In genomic region chr7:47511698-47512370, GRCh38 we compare ENCODE assay signal across 23 cellular contexts.
DNase-seq lines count a peak whose midpoint lies in the region; ATAC-seq and TF ChIP-seq lines count a peak whose summit lies in the region.
"Had no signal": no experiment of that assay in that cellular context is flagged by ENCODE, and none has a peak within 500 bp of the region (broad histone marks: within the 10 kb centered on the region; RNA-seq: fewer than 3 reads in every experiment).

No MANE protein-coding gene starts in this region.

- H2BK12ac ChIP-seq in neuronal stem cell (ENCODE audit: low read length), result peak overlapping the region; percentile 53

- H3K4ac ChIP-seq in neuronal stem cell (ENCODE audit: low read length), result no peak overlapping the region

- 88% methylated on average over 16 of the region's 16 CpGs for WGBS in hepatocyte (ENCODE audit: low lambda C conversion rate, missing lambda C conversion rate)
- no CpG with 5 or more reads among the region's 16 CpGs for WGBS in neuronal stem cell (ENCODE audit: extremely low coverage in 2 of 2, insufficient read length in 2 of 2, insufficient replicate concordance in 1 of 2), 2 donors

- H2BK15ac ChIP-seq in neuronal stem cell (ENCODE audit: low read length), result no peak overlapping the region

- H4K91ac ChIP-seq in neuronal stem cell (ENCODE audit: low read depth, low read length, poor library complexity), result no peak overlapping the region

- H3K14ac ChIP-seq in neuronal stem cell (ENCODE audit: low read length), result no peak overlapping the region

- no peak overlapping the region for H3K9ac ChIP-seq in neuronal stem cell (ENCODE audit: low read depth, low read length, poor library complexity)

- no peak overlapping the region for H4K8ac ChIP-seq in neuronal stem cell (ENCODE audit: low read depth, low read length)

- H2BK5ac ChIP-seq in neuronal stem cell (ENCODE audit: low read length), result peak overlapping the region; percentile 8

- CTCF ChIA-PET in activated CD4-positive, alpha-beta memory T cell treated with anti-CD3 and anti-CD28 coated beads, Interleukin-2, amount 10 ng/mL, durations not matched to agents 7 days and 5 days (lab: Charles Lee), result no interaction called here

- no peaks in the 10 kb centered on the region for H3K9me3 Mint-ChIP-seq in activated CD4-positive, alpha-beta memory T cell treated with anti-CD3 and anti-CD28 coated beads, Interleukin-2, amount 10 ng/mL, durations not matched to agents 7 days and 5 days
- H3K9me3 Mint-ChIP-seq: natural killer cell treated with Interleukin-12 subunit alpha and Interleukin-12 subunit beta and Interleukin-15 and Interleukin-18, amount 100 ng/mL, for 72 hours; T-helper 1 cell treated with Interleukin-12 subunit alpha and Interleukin-12 subunit beta and Interleukin-4 antibody, amounts not matched to agents 30 μg/mL and 1 μg/mL, for 36 hours had no signal

- no peaks in the 10 kb centered on the region for H3K9me3 ChIP-seq in hepatocyte (ENCODE audit: low read depth)
- H3K9me3 ChIP-seq in neuronal stem cell (replicated peaks in 1 of 2; ENCODE audit: control insufficient read depth in 2 of 2, insufficient read depth in 1 of 2, low read depth in 1 of 2, low read length in 2 of 2), result peaks cover 0 to 5% of the 10 kb centered on the region in 2 donors
- H3K9me3 ChIP-seq: colonic mucosa, prostate gland, testis had no signal

- no peaks in the 10 kb centered on the region for H3K36me3 ChIP-seq in hepatocyte (replicated peaks; ENCODE audit: insufficient read depth, low read depth)
- H3K36me3 ChIP-seq in neuronal stem cell (replicated peaks in 1 of 2; ENCODE audit: control insufficient read depth in 2 of 2, insufficient read depth in 2 of 2, low read length in 2 of 2), result peaks cover 0 to 26% of the 10 kb centered on the region in 2 donors
- H3K36me3 ChIP-seq: colonic mucosa, prostate gland had no signal

- H2AFZ ChIP-seq in hepatocyte (no peak overlapping the region), neuronal stem cell (ENCODE audit: low read length) (no peak overlapping the region)

- peaks cover 92% of the 10 kb centered on the region for H3K79me2 ChIP-seq in hepatocyte

- no peaks in the 10 kb centered on the region for H3K9me2 ChIP-seq in hepatocyte (replicated peaks; ENCODE audit: insufficient read depth)

- H3K4me3 Mint-ChIP-seq in activated CD4-positive, alpha-beta memory T cell treated with anti-CD3 and anti-CD28 coated beads, Interleukin-2, amount 10 ng/mL, durations not matched to agents 7 days and 5 days, result no peak overlapping the region
- H3K4me3 Mint-ChIP-seq: B cell; natural killer cell treated with Interleukin-12 subunit alpha and Interleukin-12 subunit beta and Interleukin-15 and Interleukin-18, amount 100 ng/mL, for 72 hours; T-helper 1 cell treated with Interleukin-12 subunit alpha and Interleukin-12 subunit beta and Interleukin-4 antibody, amounts not matched to agents 30 μg/mL and 1 μg/mL, for 36 hours had no signal

- no peaks in the 10 kb centered on the region for H3K36me3 Mint-ChIP-seq in activated CD4-positive, alpha-beta memory T cell treated with anti-CD3 and anti-CD28 coated beads, Interleukin-2, amount 10 ng/mL, durations not matched to agents 7 days and 5 days (ENCODE audit: low read depth)
- H3K36me3 Mint-ChIP-seq: natural killer cell treated with Interleukin-12 subunit alpha and Interleukin-12 subunit beta and Interleukin-15 and Interleukin-18, amount 100 ng/mL, for 72 hours had no signal

- DNase-seq in Right ventricle myocardium inferior (ENCODE audit: missing footprints), result no peak
- no peak for DNase-seq in left cardiac atrium
- DNase-seq in hepatocyte (ENCODE audit: low spot score), result no peak
- DNase-seq in neuronal stem cell (ENCODE audit: low spot score), result no peak
- no peak for DNase-seq in activated CD4-positive, alpha-beta memory T cell treated with anti-CD3 and anti-CD28 coated beads, Interleukin-2, amount 10 ng/mL, durations not matched to agents 7 days and 5 days
- DNase-seq in DMS 273 treated with DMSO at 0.1 percent for 48 hours (lab: John Stamatoyannopoulos, UW), result no peak
- no peak for DNase-seq in NCI-H774 (lab: John Stamatoyannopoulos, UW)
- DNase-seq: activated CD4-positive, alpha-beta T cell treated with anti-CD3 and anti-CD28 coated beads, Interleukin-2, amount 50 U/mL, for 1 hour; activated CD8-positive, alpha-beta memory T cell treated with anti-CD3 and anti-CD28 coated beads, Interleukin-2, amount 50 U/mL, for 4 hours; colonic mucosa; DND-41; NCI-H1694; NCI-H82; stimulated activated CD4-positive, alpha-beta T cell treated with anti-CD3 and anti-CD28 coated beads, Interleukin-4, amount 100 ng/mL, for 1 hour; stimulated activated naive CD4-positive, alpha-beta T cell; testis had no signal

- H3K27me3 Mint-ChIP-seq in activated CD4-positive, alpha-beta memory T cell treated with anti-CD3 and anti-CD28 coated beads, Interleukin-2, amount 10 ng/mL, durations not matched to agents 7 days and 5 days, result no peaks in the 10 kb centered on the region
- H3K27me3 Mint-ChIP-seq: B cell; natural killer cell treated with Interleukin-12 subunit alpha and Interleukin-12 subunit beta and Interleukin-15 and Interleukin-18, amount 100 ng/mL, for 72 hours had no signal

- peaks cover 10% of the 10 kb centered on the region for H4K20me1 ChIP-seq in hepatocyte (ENCODE audit: insufficient read depth, poor library complexity, severe bottlenecking)

- no peak overlapping the region for H2BK120ac ChIP-seq in neuronal stem cell (ENCODE audit: low read depth, low read length)

- H3K27me3 ChIP-seq in hepatocyte (no peaks in the 10 kb centered on the region), neuronal stem cell (ENCODE audit: control insufficient read depth in 3 of 3, insufficient read depth in 3 of 3, low read depth in 1 of 3, low read length in 3 of 3) (no peaks in the 10 kb centered on the region)
- H3K27me3 ChIP-seq: colonic mucosa, testis had no signal

- intact Hi-C loops in Right ventricle myocardium inferior (cut with DNase I) (no loop called here), left cardiac atrium (cut with DNase I) (no loop called here)

- peaks cover 53% of the 10 kb centered on the region for H3K4me1 ChIP-seq in hepatocyte (ENCODE audit: insufficient read depth)
- H3K4me1 ChIP-seq in neuronal stem cell (ENCODE audit: control insufficient read depth in 2 of 2, insufficient read depth in 1 of 2, low read depth in 1 of 2, low read length in 2 of 2), result peaks cover 16 to 24% of the 10 kb centered on the region in 2 donors
- H3K4me1 ChIP-seq: colonic mucosa had no signal

- no peak overlapping the region for H3K23ac ChIP-seq in neuronal stem cell (ENCODE audit: low read depth, low read length, poor library complexity)

- peaks cover 22% of the 10 kb centered on the region for H3K79me1 ChIP-seq in neuronal stem cell (ENCODE audit: low read depth, low read length)

- ATAC-seq in Right ventricle myocardium inferior (peak; percentile 30), left cardiac atrium (no peak), GM18505 (IDR thresholded peaks at IDR 0.05; ENCODE audit: unreplicated experiment) (no peak)
- ATAC-seq: PC-3 had no signal

- TF ChIP-seq POLR2A in GM18505 (IDR thresholded peaks at IDR 0.05; ENCODE audit: borderline replicate concordance, extremely low read depth, insufficient read depth, insufficient read length), result no peak

- H3K18ac ChIP-seq in neuronal stem cell (ENCODE audit: low read length), result peak overlapping the region; percentile 80

- H3K4me1 Mint-ChIP-seq in activated CD4-positive, alpha-beta memory T cell treated with anti-CD3 and anti-CD28 coated beads, Interleukin-2, amount 10 ng/mL, durations not matched to agents 7 days and 5 days, result no peaks in the 10 kb centered on the region
- H3K4me1 Mint-ChIP-seq: B cell had no signal

- no peak overlapping the region for H3K4me2 ChIP-seq in hepatocyte
- H3K4me2 ChIP-seq in neuronal stem cell (ENCODE audit: insufficient read depth, low read length, poor library complexity, severe bottlenecking), result no peak overlapping the region

- H3K27ac ChIP-seq in hepatocyte (peak overlapping the region; percentile 82), neuronal stem cell (replicated peaks; ENCODE audit: low read length) (no peak overlapping the region)
- H3K27ac ChIP-seq: colonic mucosa, prostate gland, testis had no signal

- H2AK5ac ChIP-seq in neuronal stem cell (ENCODE audit: low read depth, low read length), result no peak overlapping the region

- POLR2A ChIA-PET in activated CD4-positive, alpha-beta memory T cell treated with anti-CD3 and anti-CD28 coated beads, Interleukin-2, amount 10 ng/mL, durations not matched to agents 7 days and 5 days (lab: Charles Lee), result no interaction called here

- no peak overlapping the region for H3K4me3 ChIP-seq in hepatocyte
- peak overlapping the region in 1 of 2 donors; percentile 8 for H3K4me3 ChIP-seq in neuronal stem cell (ENCODE audit: low read length in 2 of 2)
- H3K4me3 ChIP-seq: colonic mucosa, prostate gland, skin epidermis, testis had no signal

- no peak for TF ChIP-seq CTCF in hepatocyte (IDR thresholded peaks at IDR 0.05; ENCODE audit: poor library complexity)

- H3K27ac Mint-ChIP-seq in activated CD4-positive, alpha-beta memory T cell treated with anti-CD3 and anti-CD28 coated beads, Interleukin-2, amount 10 ng/mL, durations not matched to agents 7 days and 5 days, result no peak overlapping the region
- H3K27ac Mint-ChIP-seq: B cell; natural killer cell treated with Interleukin-12 subunit alpha and Interleukin-12 subunit beta and Interleukin-15 and Interleukin-18, amount 100 ng/mL, for 72 hours; T-helper 1 cell treated with Interleukin-12 subunit alpha and Interleukin-12 subunit beta and Interleukin-4 antibody, amounts not matched to agents 30 μg/mL and 1 μg/mL, for 36 hours had no signal
